Comparison of ENCODE assay signal across 15 cellular contexts in genomic region chr2:159071190-159071915, GRCh38.
DNase-seq lines count a peak whose midpoint lies in the region; ATAC-seq and TF ChIP-seq lines count a peak whose summit lies in the region.
"Had no signal": no experiment of that assay in that cellular context is flagged by ENCODE, and none has a peak within 500 bp of the region (broad histone marks: within the 10 kb centered on the region; RNA-seq: fewer than 3 reads in every experiment).

No MANE protein-coding gene starts in this region.

- H3K36me3 Mint-ChIP-seq in chondrocyte (ENCODE audit: low read depth) = peaks cover 2% of the 10 kb centered on the region

- H3K23ac ChIP-seq in IMR-90 (ENCODE audit: low read depth, low read length) (no peak overlapping the region; the same call in 1 of the 2 replicates), mesenchymal stem cell (ENCODE audit: low read length in 2 of 2) (no peak overlapping the region)

- peaks cover 58% of the 10 kb centered on the region for H3K4me1 Mint-ChIP-seq in chondrocyte (ENCODE audit: low read depth)
- H3K4me1 Mint-ChIP-seq: activated CD4-positive, alpha-beta T cell treated with anti-CD3 and anti-CD28 coated beads, Interleukin-2, amount 10 ng/mL, durations not matched to agents 7 days and 5 days had no signal

- peak overlapping the region in 1 of 2 experiments; percentile 70 for H2BK12ac ChIP-seq in mesenchymal stem cell (ENCODE audit: low read length in 2 of 2)

- H3K4ac ChIP-seq in IMR-90 (ENCODE audit: low read depth, low read length) = peak overlapping the region; percentile 74
- peak overlapping the region in 1 of 2 experiments; percentile 73 for H3K4ac ChIP-seq in mesenchymal stem cell (ENCODE audit: low read depth in 1 of 2, low read length in 2 of 2)

- peaks cover 1% of the 10 kb centered on the region for H3K36me3 ChIP-seq in IMR-90 (ENCODE audit: control insufficient read depth, insufficient read depth, low read length)
- peaks cover 0 to 5% of the 10 kb centered on the region in 2 experiments for H3K36me3 ChIP-seq in mesenchymal stem cell (ENCODE audit: control insufficient read depth in 1 of 2, insufficient read depth in 2 of 2, low read depth in 1 of 2, low read length in 2 of 2)
- H3K36me3 ChIP-seq in SJCRH30 = no peaks in the 10 kb centered on the region
- H3K36me3 ChIP-seq in stomach = peaks cover 0 to 3% (median 0%) of the 10 kb centered on the region in 4 donors
- H3K36me3 ChIP-seq: thoracic aorta had no signal

- H2AK9ac ChIP-seq in IMR-90 (replicated peaks; ENCODE audit: low read depth, low read length, poor library complexity) = no peak overlapping the region

- TF ChIP-seq EP300 in stomach (IDR thresholded peaks at IDR 0.05) = no peak

- H2BK15ac ChIP-seq in IMR-90 (ENCODE audit: low read depth, low read length) (peak overlapping the region; percentile 79; the same call in 2 of the 3 replicates), mesenchymal stem cell (ENCODE audit: low read depth, poor library complexity, severe bottlenecking) (no peak overlapping the region)

- H3K4me1 ChIP-seq in IMR-90 (ENCODE audit: control insufficient read depth, insufficient read depth, low read length) = peaks cover 24% of the 10 kb centered on the region
- peaks cover 11% of the 10 kb centered on the region for H3K4me1 ChIP-seq in mesenchymal stem cell (ENCODE audit: control insufficient read depth, insufficient read depth, low read depth, low read length)
- peaks cover 5% of the 10 kb centered on the region for H3K4me1 ChIP-seq in SJCRH30
- H3K4me1 ChIP-seq in stomach = peaks cover 4 to 37% (median 27%) of the 10 kb centered on the region in 4 donors

- BruUV-seq in IMR-90 (replicated peaks; lab: Mats Ljungman, UMichigan) = no TSS peak

- H3K4me3 ChIP-seq in IMR-90 (ENCODE audit: insufficient read depth, low read depth, low read length) (no peak overlapping the region), mesenchymal stem cell (ENCODE audit: insufficient read depth in 1 of 2, low read depth in 1 of 2, low read length in 2 of 2) (no peak overlapping the region), SJCRH30 (no peak overlapping the region), stomach (no peak overlapping the region)
- H3K4me3 ChIP-seq: heart left ventricle, thoracic aorta had no signal

- H3K27ac ChIP-seq in IMR-90 (ENCODE audit: insufficient read depth, low read length) (peak overlapping the region; percentile 59; the same call in 1 of the 2 replicates), mesenchymal stem cell (ENCODE audit: low read length, poor library complexity, severe bottlenecking) (no peak overlapping the region), SJCRH30 (no peak overlapping the region), stomach (no peak overlapping the region)

- WGBS in IMR-90 (ENCODE audit: extremely low coverage in 2 of 2, insufficient read length in 1 of 2), 2 experiments = no CpG with 5 or more reads among the region's 2 CpGs
- no CpG with 5 or more reads among the region's 2 CpGs for WGBS in mesenchymal stem cell
- 58 to 84% (median 66%) methylated on average over 2 of the region's 2 CpGs for WGBS in stomach, 5 donors

- CTCF ChIA-PET in IMR-90 (lab: Yijun Ruan, JAX) = interaction anchor here (0.6 to 1.9 kb wide), 3 partner anchors 41 to 886 kb away, joined by 3 to 6 read pairs (median 6); no protein-coding TSS in a partner anchor

- no peak overlapping the region for H2AFZ ChIP-seq in IMR-90 (replicated peaks; ENCODE audit: low read length, poor library complexity)
- H2AFZ ChIP-seq in mesenchymal stem cell (ENCODE audit: low read depth, low read length) = no peak overlapping the region

- H3K14ac ChIP-seq in IMR-90 (replicated peaks; ENCODE audit: low read depth, low read length) (peak overlapping the region; percentile 43), mesenchymal stem cell (ENCODE audit: low read length in 2 of 2) (no peak overlapping the region)

- H2BK5ac ChIP-seq in IMR-90 (ENCODE audit: low read depth, low read length, poor library complexity, severe bottlenecking) = peak overlapping the region; percentile 53
- no peak overlapping the region for H2BK5ac ChIP-seq in mesenchymal stem cell (ENCODE audit: low read depth, low read length, poor library complexity, severe bottlenecking)

- H3K56ac ChIP-seq in IMR-90 (ENCODE audit: extremely low read depth, insufficient read depth, low read length) = no peak overlapping the region

- peak overlapping the region; percentile 27 for H3K27ac Mint-ChIP-seq in chondrocyte (ENCODE audit: unreplicated experiment)
- H3K27ac Mint-ChIP-seq: activated CD4-positive, alpha-beta T cell treated with anti-CD3 and anti-CD28 coated beads, Interleukin-2, amount 10 ng/mL, durations not matched to agents 7 days and 5 days; activated T-cell treated with anti-CD3 and anti-CD28 coated beads, Interleukin-2, amount 50 U/mL, for 24 hours had no signal

- H3K79me1 ChIP-seq in IMR-90 (ENCODE audit: low read depth in 1 of 2, low read length in 2 of 2) (peaks cover 20 to 41% of the 10 kb centered on the region in 2 experiments), mesenchymal stem cell (replicated peaks; ENCODE audit: low read length, poor library complexity, severe bottlenecking) (peaks cover 19% of the 10 kb centered on the region)

- H3K9me3 Mint-ChIP-seq in chondrocyte (ENCODE audit: low read depth) = no peaks in the 10 kb centered on the region
- H3K9me3 Mint-ChIP-seq: activated CD4-positive, alpha-beta T cell treated with anti-CD3 and anti-CD28 coated beads, Interleukin-2, amount 10 ng/mL, durations not matched to agents 7 days and 5 days; activated T-cell treated with anti-CD3 and anti-CD28 coated beads, Interleukin-2, amount 50 U/mL, for 24 hours had no signal

- H3K9me3 ChIP-seq in IMR-90 (ENCODE audit: control insufficient read depth, insufficient read depth, low read length) (no peaks in the 10 kb centered on the region), mesenchymal stem cell (ENCODE audit: control insufficient read depth, low read length) (no peaks in the 10 kb centered on the region), SJCRH30 (replicated peaks) (no peaks in the 10 kb centered on the region), stomach (no peaks in the 10 kb centered on the region)
- H3K9me3 ChIP-seq: heart left ventricle, thoracic aorta had no signal

- TF ChIP-seq CTCF in IMR-90 (conservative IDR thresholded peaks at IDR 0.05; ENCODE audit: low read depth, low read length) = no peak
- peak; percentile 60 for TF ChIP-seq CTCF in chondrocyte (IDR thresholded peaks at IDR 0.05)
- TF ChIP-seq CTCF in stomach (IDR thresholded peaks at IDR 0.05) = no peak

- no peak overlapping the region for H2BK20ac ChIP-seq in IMR-90 (ENCODE audit: low read depth, low read length)

- ATAC-seq in IMR-90 (ENCODE audit: low read depth) = peak; percentile 19; the same call in 1 of the 2 replicates
- ATAC-seq: heart left ventricle had no signal

- H2AK5ac ChIP-seq in IMR-90 (ENCODE audit: low read depth, low read length) = peak overlapping the region; percentile 61
- H2AK5ac ChIP-seq in mesenchymal stem cell (ENCODE audit: low read length, severe bottlenecking) = no peak overlapping the region

- H3K18ac ChIP-seq in IMR-90 (ENCODE audit: low read depth, low read length) = no peak overlapping the region; the same call in 1 of the 2 replicates
- peak overlapping the region in 1 of 2 experiments; percentile 88 for H3K18ac ChIP-seq in mesenchymal stem cell (ENCODE audit: low read depth in 1 of 2, low read length in 2 of 2)

- no peaks in the 10 kb centered on the region for H3K27me3 Mint-ChIP-seq in chondrocyte (ENCODE audit: low read depth)
- H3K27me3 Mint-ChIP-seq: activated CD4-positive, alpha-beta T cell treated with anti-CD3 and anti-CD28 coated beads, Interleukin-2, amount 10 ng/mL, durations not matched to agents 7 days and 5 days; activated T-cell treated with anti-CD3 and anti-CD28 coated beads, Interleukin-2, amount 50 U/mL, for 24 hours had no signal

- in situ Hi-C loops in IMR-90 (cut with MboI; ENCODE audit: low sequenced_read_pairs) = no loop called here

- DNase-seq in IMR-90 (peak; percentile 59), chondrocyte (ENCODE audit: low spot score) (no peak), mesenchymal stem cell (no peak), GF-D8 (lab: John Stamatoyannopoulos, UW) (no peak), SJCRH30 (no peak), HT-29 (ENCODE audit: low spot score) (no peak), stomach (no peak)
- DNase-seq: activated CD4-positive, alpha-beta T cell treated with anti-CD3 and anti-CD28 coated beads, Interleukin-2, amount 10 ng/mL, durations not matched to agents 7 days and 5 days; activated T-cell treated with anti-CD3 and anti-CD28 coated beads, Interleukin-2, amount 50 U/mL, for 24 hours; effector CD4-positive, alpha-beta T cell; heart left ventricle; NCI-H2029; NCI-H748 treated with DMSO at 0.1 percent for 48 hours; stimulated activated CD4-positive, alpha-beta T cell treated with anti-CD3 and anti-CD28 coated beads, Interleukin-15, amount 100 ng/mL, for 24 hours had no signal

- dilution Hi-C loops in IMR-90 (cut with HindIII; ENCODE audit: low sequenced_read_pairs, unreplicated experiment) = no loop called here

- no peak for TF ChIP-seq RAD21 in IMR-90 (IDR thresholded peaks at IDR 0.05; ENCODE audit: low read length)

- H2BK120ac ChIP-seq in IMR-90 (ENCODE audit: low read depth, low read length) (peak overlapping the region; percentile 61), mesenchymal stem cell (ENCODE audit: low read depth, low read length) (no peak overlapping the region)

- H3K9me1 ChIP-seq in IMR-90 (ENCODE audit: insufficient read depth, low read length) = peaks cover 13% of the 10 kb centered on the region

- intact Hi-C loops in IMR-90 (cut with micrococcal nuclease) = loop anchor here (5.0 kb wide), 1 partner anchor 99 kb away; no protein-coding TSS in a partner anchor
- intact Hi-C loops in stomach (cut with DNase I; ENCODE audit: low total_unique reads) = no loop called here

- no peaks in the 10 kb centered on the region for H4K20me1 ChIP-seq in IMR-90 (ENCODE audit: insufficient read depth, low read length)

- no peak overlapping the region for H3K4me3 Mint-ChIP-seq in chondrocyte (ENCODE audit: unreplicated experiment)
- H3K4me3 Mint-ChIP-seq: activated CD4-positive, alpha-beta T cell treated with anti-CD3 and anti-CD28 coated beads, Interleukin-2, amount 10 ng/mL, durations not matched to agents 7 days and 5 days; activated T-cell treated with anti-CD3 and anti-CD28 coated beads, Interleukin-2, amount 50 U/mL, for 24 hours had no signal

- H3K4me2 ChIP-seq in IMR-90 (ENCODE audit: low read depth, low read length) (peak overlapping the region; percentile 31; the same call in 1 of the 2 replicates), mesenchymal stem cell (ENCODE audit: low read length, poor library complexity, severe bottlenecking) (no peak overlapping the region)

- TF ChIP-seq POLR2A in IMR-90 (IDR thresholded peaks at IDR 0.05; ENCODE audit: low read depth, low read length) (no peak), stomach (IDR thresholded peaks at IDR 0.05) (no peak)

- POLR2A ChIA-PET in IMR-90 (lab: Charles Lee; ENCODE audit: unreplicated experiment) = interaction anchor here (0.5 kb wide), 1 partner anchor 15 kb away, joined by 4 read pairs; no protein-coding TSS in a partner anchor

- peak overlapping the region; percentile 76; the same call in 1 of the 2 replicates for H4K91ac ChIP-seq in IMR-90 (ENCODE audit: insufficient read depth, low read depth, low read length)
- H4K91ac ChIP-seq in mesenchymal stem cell (ENCODE audit: low read length) = no peak overlapping the region

- H3K27me3 ChIP-seq in IMR-90 (ENCODE audit: control insufficient read depth, insufficient read depth, low read length) (no peaks in the 10 kb centered on the region), mesenchymal stem cell (ENCODE audit: control insufficient read depth in 1 of 2, insufficient read depth in 1 of 2, low read length in 2 of 2) (no peaks in the 10 kb centered on the region), SJCRH30 (no peaks in the 10 kb centered on the region), stomach (no peaks in the 10 kb centered on the region)
- H3K27me3 ChIP-seq: heart left ventricle had no signal

- H4K8ac ChIP-seq in IMR-90 (ENCODE audit: low read depth in 2 of 2, low read length in 2 of 2) (0 out of 4 replicates have a peak overlapping the region, but pooled peaks of 1 of the 2 experiments have one; percentile 10), mesenchymal stem cell (ENCODE audit: low read length) (no peak overlapping the region)

- H4K5ac ChIP-seq in IMR-90 (ENCODE audit: low read depth, low read length) = no peak overlapping the region; the same call in 1 of the 2 replicates

- H3K9ac ChIP-seq in IMR-90 (ENCODE audit: low read depth, low read length) (no peak overlapping the region), mesenchymal stem cell (ENCODE audit: low read length) (peak overlapping the region; percentile 69)
